Comparison of ENCODE assay signal across 8 cellular contexts in genomic region chr5:178163772-178164735, GRCh38. TPM values are rescaled to one million over a fixed set of nuclear protein-coding genes. Genes with fewer than 3 reads are reported as not detected.
A peak's percentile ranks its signal among the peaks of the same experiment; 100 is the strongest.
DNase-seq lines count a peak whose midpoint lies in the region; ATAC-seq, FAIRE-seq and TF ChIP-seq lines count a peak whose summit lies in the region.

No MANE protein-coding gene starts in this region.

- peaks cover 2% of the 10 kb centered on the region for H3K4me1 ChIP-seq in adipocyte (ENCODE audit: control insufficient read depth, insufficient read depth, low read length)

- POLR2A ChIA-PET in T-cell (lab: Charles Lee): no interaction called here

- ATAC-seq in HG02840 (IDR thresholded peaks at IDR 0.05; ENCODE audit: low FRiP score, unreplicated experiment): peak; percentile 80
- peak; percentile 98 to 100 (median 100) for ATAC-seq in T-cell (replicated peaks in 1 of 4)
- ATAC-seq in left ventricle myocardium superior: peak; percentile 98
- ATAC-seq in HG03108 (IDR thresholded peaks at IDR 0.05; ENCODE audit: unreplicated experiment): no peak

- peaks cover 40% of the 10 kb centered on the region for H3K27me3 ChIP-seq in adipocyte (replicated peaks; ENCODE audit: control insufficient read depth, insufficient read depth, low read length)

- CTCF ChIA-PET in T-cell (lab: Charles Lee): interaction anchor here in 1 of 2 donors (0.7 to 1.2 kb wide), 2 partner anchors 75 to 93 kb away, joined by 4 to 7 read pairs; no protein-coding TSS in a partner anchor

- no peak overlapping the region for H3K9ac ChIP-seq in adipocyte (ENCODE audit: low read length)

- peaks cover 6 to 13% (median 9%) of the 10 kb centered on the region in 3 donors for H3K4me1 Mint-ChIP-seq in T-cell

- no peaks in the 10 kb centered on the region for H3K9me3 ChIP-seq in adipocyte (ENCODE audit: control insufficient read depth, low read length)

- H3K27me3 Mint-ChIP-seq in T-cell: peaks cover 10 to 26% of the 10 kb centered on the region in 2 donors

- peak overlapping the region in 1 of 3 donors; percentile 38 for H3K4me3 Mint-ChIP-seq in T-cell

- H3K4me3 ChIP-seq in adipocyte (ENCODE audit: low read length): no peak overlapping the region

- TF ChIP-seq POLR2A in GM12892 (IDR thresholded peaks at IDR 0.05; ENCODE audit: low read depth, low read length): no peak

- no peaks in the 10 kb centered on the region for H3K36me3 Mint-ChIP-seq in T-cell

- H3K9me3 Mint-ChIP-seq in T-cell: no peaks in the 10 kb centered on the region

- DNase-seq in GM12892 (ENCODE audit: insufficient read length) (peak; percentile 90), NCI-H1694 treated with DMSO at 0.1 percent for 48 hours (lab: John Stamatoyannopoulos, UW) (peak; percentile 80), T-cell (peak; percentile 74 to 95 (median 88)), adipocyte (ENCODE audit: low read depth) (peak; percentile 91), left ventricle myocardium superior (peak; percentile 89), retina (peak; percentile 94)

- intact Hi-C loops in left ventricle myocardium superior (cut with micrococcal nuclease): no loop called here

- H3K36me3 ChIP-seq in adipocyte (ENCODE audit: control insufficient read depth, insufficient read depth, low read length, severe bottlenecking): no peaks in the 10 kb centered on the region

- no peak overlapping the region for H3K27ac Mint-ChIP-seq in T-cell

- FAIRE-seq in GM12892 (lab: Jason Lieb, UNC): peak; percentile 95

RNA-seq across cellular contexts. Expression of gene NHP2, which starts 10.4 kb away (rescaled TPM):
- polyA plus RNA-seq in GM12892 (2012; ENCODE audit: missing spikeins): 162 TPM
- total RNA-seq in T-cell: 10 to 100 TPM; 61.2 to 95.6 (median 91.2) TPM
- total RNA-seq in left ventricle myocardium superior: 74.5 TPM

RNA-seq across cellular contexts. Expression of gene GMCL2, which starts 23.1 kb away (rescaled TPM):
- polyA plus RNA-seq in GM12892 (2012; ENCODE audit: missing spikeins): not detected
- total RNA-seq in T-cell: not detected
- not detected for total RNA-seq in left ventricle myocardium superior

RNA-seq across cellular contexts. Expression of gene RMND5B, which starts 33.2 kb away (rescaled TPM):
- 21.9 TPM for polyA plus RNA-seq in GM12892 (2012; ENCODE audit: missing spikeins)
- total RNA-seq in T-cell: 10 to 100 TPM; 22.4 to 40.9 (median 34.7) TPM
- 41.6 TPM for total RNA-seq in left ventricle myocardium superior

RNA-seq across cellular contexts. Expression of gene HNRNPAB, which starts 40.3 kb away (rescaled TPM):
- polyA plus RNA-seq in GM12892 (2012; ENCODE audit: missing spikeins): 168 TPM
- total RNA-seq in T-cell: 10 to 100 TPM; 78.8 to 89.2 (median 85.1) TPM
- 82.8 TPM for total RNA-seq in left ventricle myocardium superior

RNA-seq across cellular contexts. Expression of gene N4BP3, which starts 50.7 kb away (rescaled TPM):
- polyA plus RNA-seq in GM12892 (2012; ENCODE audit: missing spikeins): 3.5 TPM
- total RNA-seq in T-cell: 1 to 10 TPM; 4.0 to 8.1 (median 6.9) TPM
- 2.7 TPM for total RNA-seq in left ventricle myocardium superior
